In genomic region chrX:482192-482701, GRCh38 we compare ENCODE assay signal across 2 cellular contexts.
TF ChIP-seq lines count a peak whose summit lies in the region.

No MANE protein-coding gene starts in this region.

TF ChIP-seq in GM23338, 12 proteins besides CTCF, POLR2A, EP300 and RAD21:
- TF ChIP-seq ETS1 (IDR thresholded peaks at IDR 0.05) (no peak), JUNB (IDR thresholded peaks at IDR 0.05; ENCODE audit: unreplicated experiment) (no peak)

TF ChIP-seq in K562, 482 proteins besides CTCF, POLR2A, EP300 and RAD21 (continued from another document):
- TF ChIP-seq, protein P1, sequence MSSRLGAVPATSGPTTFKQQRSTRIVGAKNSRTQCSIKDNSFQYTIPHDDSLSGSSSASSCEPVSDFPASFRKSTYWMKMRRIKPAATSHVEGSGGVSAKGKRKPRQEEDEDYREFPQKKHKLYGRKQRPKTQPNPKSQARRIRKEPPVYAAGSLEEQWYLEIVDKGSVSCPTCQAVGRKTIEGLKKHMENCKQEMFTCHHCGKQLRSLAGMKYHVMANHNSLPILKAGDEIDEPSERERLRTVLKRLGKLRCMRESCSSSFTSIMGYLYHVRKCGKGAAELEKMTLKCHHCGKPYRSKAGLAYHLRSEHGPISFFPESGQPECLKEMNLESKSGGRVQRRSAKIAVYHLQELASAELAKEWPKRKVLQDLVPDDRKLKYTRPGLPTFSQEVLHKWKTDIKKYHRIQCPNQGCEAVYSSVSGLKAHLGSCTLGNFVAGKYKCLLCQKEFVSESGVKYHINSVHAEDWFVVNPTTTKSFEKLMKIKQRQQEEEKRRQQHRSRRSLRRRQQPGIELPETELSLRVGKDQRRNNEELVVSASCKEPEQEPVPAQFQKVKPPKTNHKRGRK (tag; IDR thresholded peaks at IDR 0.05), result peak; percentile 97
